In genomic region chr2:5164806-5165525, GRCh38 we compare ENCODE assay signal across 13 cellular contexts.
A peak's percentile ranks its signal among the peaks of the same experiment; 100 is the strongest.
DNase-seq lines count a peak whose midpoint lies in the region; FAIRE-seq and TF ChIP-seq lines count a peak whose summit lies in the region.
"Had no signal": no experiment of that assay in that cellular context is flagged by ENCODE, and none has a peak within 500 bp of the region (broad histone marks: within the 10 kb centered on the region; RNA-seq: fewer than 3 reads in every experiment).

No MANE protein-coding gene starts in this region.

- no peak for TF ChIP-seq CTCF in osteocyte (IDR thresholded peaks at IDR 0.05)

- no peaks in the 10 kb centered on the region for H3K27me3 Mint-ChIP-seq in osteocyte (ENCODE audit: unreplicated experiment)
- H3K27me3 Mint-ChIP-seq: IgD-negative memory B cell had no signal

- peaks cover 16% of the 10 kb centered on the region for H3K4me1 Mint-ChIP-seq in osteocyte (ENCODE audit: unreplicated experiment)
- H3K4me1 Mint-ChIP-seq: IgD-negative memory B cell had no signal

- H3K4me3 Mint-ChIP-seq in osteocyte (ENCODE audit: unreplicated experiment) = no peak overlapping the region
- H3K4me3 Mint-ChIP-seq: IgD-negative memory B cell, neural progenitor cell had no signal

- FAIRE-seq in GM19239 (lab: Jason Lieb, UNC) (no peak), HTR-8/SVneo (lab: Jason Lieb, UNC) (no peak)

- DNase-seq in EH (ENCODE audit: low read depth) (peak; percentile 80), T1000 (lab: John Stamatoyannopoulos, UW) (peak; percentile 1), fibroblast of gingiva (ENCODE audit: low read depth) (peak; percentile 16), osteocyte (ENCODE audit: extremely low spot score, unreplicated experiment) (no peak), GM19239 (ENCODE audit: insufficient read length, low spot score) (no peak), KG1 (lab: John Stamatoyannopoulos, UW) (no peak), SK-N-DZ (ENCODE audit: low spot score) (no peak), HTR-8/SVneo (ENCODE audit: insufficient read length, low spot score) (no peak)
- DNase-seq: activated CD8-positive, alpha-beta memory T cell treated with anti-CD3 and anti-CD28 coated beads, Interleukin-2, amount 50 U/mL, for 48 hours; heart left ventricle; NCI-H1694 treated with DMSO at 0.1 percent for 48 hours had no signal

- H3K36me3 Mint-ChIP-seq in osteocyte (ENCODE audit: unreplicated experiment) = no peaks in the 10 kb centered on the region
- H3K36me3 Mint-ChIP-seq: IgD-negative memory B cell, neural progenitor cell had no signal

- peak overlapping the region; percentile 67 for H3K27ac Mint-ChIP-seq in osteocyte (ENCODE audit: unreplicated experiment)
- H3K27ac Mint-ChIP-seq: IgD-negative memory B cell, neural progenitor cell had no signal

- H3K9me3 Mint-ChIP-seq in osteocyte (ENCODE audit: unreplicated experiment) = no peaks in the 10 kb centered on the region

Comparison
In these comparisons a context has a peak if more than half of its experiments do, and no peak if none do; other contexts are left out.
1. DNase-seq: peak in EH (single experiment), T1000 (single experiment) and fibroblast of gingiva (single experiment); none in osteocyte (single experiment), GM19239 (single experiment), KG1 (single experiment), SK-N-DZ (single experiment) and HTR-8/SVneo (single experiment).